Comparison of ENCODE assay signal across 16 cellular contexts in genomic region chr13:27183561-27184147, GRCh38. TPM values are rescaled to one million over a fixed set of nuclear protein-coding genes. Genes with fewer than 3 reads are reported as not detected.
A peak's percentile ranks its signal among the peaks of the same experiment; 100 is the strongest.
DNase-seq lines count a peak whose midpoint lies in the region; ATAC-seq lines count a peak whose summit lies in the region.
"Had no signal": no experiment of that assay in that cellular context is flagged by ENCODE, and none has a peak within 500 bp of the region (broad histone marks: within the 10 kb centered on the region; RNA-seq: fewer than 3 reads in every experiment).

No MANE protein-coding gene starts in this region.

- peak overlapping the region; percentile 66 for H2AFZ ChIP-seq in neuronal stem cell (ENCODE audit: low read length)

- H3K18ac ChIP-seq in neuronal stem cell (ENCODE audit: low read length), result peak overlapping the region; percentile 42

- H3K4me2 ChIP-seq in neuronal stem cell (ENCODE audit: insufficient read depth, low read length, poor library complexity, severe bottlenecking), result no peak overlapping the region

- H3K27me3 ChIP-seq in neuronal stem cell (ENCODE audit: control insufficient read depth in 3 of 3, insufficient read depth in 3 of 3, low read depth in 1 of 3, low read length in 3 of 3), result no peaks in the 10 kb centered on the region
- H3K27me3 ChIP-seq: BLaER1 treated with 17β-estradiol and CSF1 and Interleukin-3, amounts not matched to agents 10 nM and 100 nM; vagina had no signal

- ATAC-seq in GM21737 (IDR thresholded peaks at IDR 0.05; ENCODE audit: unreplicated experiment), result no peak
- ATAC-seq: stimulated activated memory B cell treated with anti-CD40 and anti-IgM and Interleukin-4, amounts not matched to agents 10 μg/mL and 1 μg/mL and 100 μg/mL, for 72 hours had no signal

- no peak overlapping the region for H4K8ac ChIP-seq in neuronal stem cell (ENCODE audit: low read depth, low read length)

- H3K9me3 ChIP-seq in neuronal stem cell (replicated peaks in 1 of 2; ENCODE audit: control insufficient read depth in 2 of 2, insufficient read depth in 1 of 2, low read depth in 1 of 2, low read length in 2 of 2), result no peaks in the 10 kb centered on the region
- H3K9me3 ChIP-seq: BLaER1 treated with 17β-estradiol and CSF1 and Interleukin-3, amounts not matched to agents 10 nM and 100 nM; vagina had no signal

- no peaks in the 10 kb centered on the region for H3K4me1 Mint-ChIP-seq in T-helper 2 cell treated with Interferon-gamma antibody and Interleukin-4, amounts not matched to agents 5 μg/mL and 100 μg/mL, for 36 hours (ENCODE audit: low read depth)
- H3K4me1 Mint-ChIP-seq: stimulated activated memory B cell treated with anti-CD40 and anti-IgM and Interleukin-4, amounts not matched to agents 10 μg/mL and 1 μg/mL and 100 μg/mL, for 72 hours had no signal

- H4K91ac ChIP-seq in neuronal stem cell (ENCODE audit: low read depth, low read length, poor library complexity), result no peak overlapping the region

- no peak overlapping the region for H3K4ac ChIP-seq in neuronal stem cell (ENCODE audit: low read length)

- H3K27ac Mint-ChIP-seq in T-helper 2 cell treated with Interferon-gamma antibody and Interleukin-4, amounts not matched to agents 5 μg/mL and 100 μg/mL, for 36 hours, result no peak overlapping the region
- H3K27ac Mint-ChIP-seq: activated T-helper 2 cell treated with anti-CD3 and anti-CD28 coated beads, Interferon-gamma antibody, Interleukin-2, Interleukin-4, amounts not matched to agents 10 μg/mL and 5 μg/mL and 100 μg/mL, durations not matched to agents 14 hours and 24 hours and 36 hours; stimulated activated memory B cell treated with anti-CD40 and anti-IgM and Interleukin-4, amounts not matched to agents 10 μg/mL and 1 μg/mL and 100 μg/mL, for 72 hours had no signal

- no peak overlapping the region for H3K4me3 Mint-ChIP-seq in T-helper 2 cell treated with Interferon-gamma antibody and Interleukin-4, amounts not matched to agents 5 μg/mL and 100 μg/mL, for 36 hours
- H3K4me3 Mint-ChIP-seq: stimulated activated memory B cell treated with anti-CD40 and anti-IgM and Interleukin-4, amounts not matched to agents 10 μg/mL and 1 μg/mL and 100 μg/mL, for 72 hours had no signal

- H2AK5ac ChIP-seq in neuronal stem cell (ENCODE audit: low read depth, low read length), result peak overlapping the region; percentile 21

- peaks cover 3% of the 10 kb centered on the region for H3K27me3 Mint-ChIP-seq in T-helper 2 cell treated with Interferon-gamma antibody and Interleukin-4, amounts not matched to agents 5 μg/mL and 100 μg/mL, for 36 hours (ENCODE audit: low read depth)
- H3K27me3 Mint-ChIP-seq: stimulated activated memory B cell treated with anti-CD40 and anti-IgM and Interleukin-4, amounts not matched to agents 10 μg/mL and 1 μg/mL and 100 μg/mL, for 72 hours had no signal

- peak overlapping the region; percentile 64 for H3K14ac ChIP-seq in neuronal stem cell (ENCODE audit: low read length)

- no peak overlapping the region for H3K4me3 ChIP-seq in neuronal stem cell (ENCODE audit: low read length in 2 of 2)
- H3K4me3 ChIP-seq: BLaER1 treated with 17β-estradiol and CSF1 and Interleukin-3, amounts not matched to agents 10 nM and 100 nM; vagina had no signal

- H3K36me3 ChIP-seq in neuronal stem cell (replicated peaks in 1 of 2; ENCODE audit: control insufficient read depth in 2 of 2, insufficient read depth in 2 of 2, low read length in 2 of 2), result no peaks in the 10 kb centered on the region
- H3K36me3 ChIP-seq: BLaER1 treated with 17β-estradiol and CSF1 and Interleukin-3, amounts not matched to agents 10 nM and 100 nM; vagina had no signal

- no peaks in the 10 kb centered on the region for H3K9me3 Mint-ChIP-seq in T-helper 2 cell treated with Interferon-gamma antibody and Interleukin-4, amounts not matched to agents 5 μg/mL and 100 μg/mL, for 36 hours
- H3K9me3 Mint-ChIP-seq: activated T-helper 2 cell treated with anti-CD3 and anti-CD28 coated beads, Interferon-gamma antibody, Interleukin-2, Interleukin-4, amounts not matched to agents 10 μg/mL and 5 μg/mL and 100 μg/mL, durations not matched to agents 14 hours and 24 hours and 36 hours; stimulated activated memory B cell treated with anti-CD40 and anti-IgM and Interleukin-4, amounts not matched to agents 10 μg/mL and 1 μg/mL and 100 μg/mL, for 72 hours had no signal

- peak; percentile 80 for DNase-seq in ELR (ENCODE audit: low read depth)
- peak; percentile 44 for DNase-seq in RKO (ENCODE audit: low spot score)
- peak; percentile 29 for DNase-seq in fibroblast of gingiva (ENCODE audit: low read depth)
- DNase-seq in neuronal stem cell (ENCODE audit: low spot score), result no peak
- no peak for DNase-seq in stimulated activated CD4-positive, alpha-beta T cell treated with anti-CD3 and anti-CD28 coated beads, Interleukin-4, amount 100 ng/mL, for 24 hours
- no peak for DNase-seq in T-helper 2 cell treated with Interferon-gamma antibody and Interleukin-4, amounts not matched to agents 5 μg/mL and 100 μg/mL, for 36 hours (ENCODE audit: low spot score)
- no peak for DNase-seq in occipital lobe (lab: John Stamatoyannopoulos, UW)
- DNase-seq: activated CD4-positive, alpha-beta T cell treated with anti-CD3 and anti-CD28 coated beads, Interleukin-2, amount 50 U/mL, for 48 hours; DND-41; NCI-H69; stimulated activated CD4-positive, alpha-beta T cell treated with anti-CD3 and anti-CD28 coated beads, Interleukin-4, amount 100 ng/mL, for 4 hours had no signal

- H3K27ac ChIP-seq in neuronal stem cell (replicated peaks; ENCODE audit: low read length), result no peak overlapping the region
- H3K27ac ChIP-seq: BLaER1 treated with 17β-estradiol and CSF1 and Interleukin-3, amounts not matched to agents 10 nM and 100 nM; vagina had no signal

- no peaks in the 10 kb centered on the region for H3K36me3 Mint-ChIP-seq in T-helper 2 cell treated with Interferon-gamma antibody and Interleukin-4, amounts not matched to agents 5 μg/mL and 100 μg/mL, for 36 hours (ENCODE audit: low read depth)
- H3K36me3 Mint-ChIP-seq: stimulated activated memory B cell treated with anti-CD40 and anti-IgM and Interleukin-4, amounts not matched to agents 10 μg/mL and 1 μg/mL and 100 μg/mL, for 72 hours had no signal

- H2BK120ac ChIP-seq in neuronal stem cell (ENCODE audit: low read depth, low read length), result no peak overlapping the region

- H3K9ac ChIP-seq in neuronal stem cell (ENCODE audit: low read depth, low read length, poor library complexity), result no peak overlapping the region
- H3K9ac ChIP-seq: BLaER1 treated with 17β-estradiol and CSF1 and Interleukin-3, amounts not matched to agents 10 nM and 100 nM had no signal

- whole genome bisulfite sequencing in neuronal stem cell (ENCODE audit: extremely low coverage in 2 of 2, insufficient read length in 2 of 2, insufficient replicate concordance in 1 of 2), 2 donors, result no CpG with 5 or more reads among the region's 9 CpGs

- peak overlapping the region; percentile 57 for H3K23ac ChIP-seq in neuronal stem cell (ENCODE audit: low read depth, low read length, poor library complexity)

- H2BK12ac ChIP-seq in neuronal stem cell (ENCODE audit: low read length), result peak overlapping the region; percentile 11

- H2BK15ac ChIP-seq in neuronal stem cell (ENCODE audit: low read length), result no peak overlapping the region

- H3K79me1 ChIP-seq in neuronal stem cell (ENCODE audit: low read depth, low read length), result no peaks in the 10 kb centered on the region

- H3K4me1 ChIP-seq in neuronal stem cell (ENCODE audit: control insufficient read depth in 2 of 2, insufficient read depth in 1 of 2, low read depth in 1 of 2, low read length in 2 of 2), result no peaks in the 10 kb centered on the region

- H2BK5ac ChIP-seq in neuronal stem cell (ENCODE audit: low read length), result no peak overlapping the region

RNA-seq across cellular contexts. Expression of gene USP12, which starts 12.0 kb away (rescaled TPM):
- 10.1 TPM for polyA plus RNA-seq in neuronal stem cell (2013, experiment 1 of 2)
- polyA plus RNA-seq in neuronal stem cell (2013, experiment 2 of 2), result 10.0 TPM
- total RNA-seq in occipital lobe, result 67.4 TPM

Comparison
In these comparisons a context has a peak if more than half of its experiments do, and no peak if none do; other contexts are left out.
1. DNase-seq: peak in ELR (single experiment), RKO (single experiment) and fibroblast of gingiva (single experiment); none in neuronal stem cell (single experiment), stimulated activated CD4-positive, alpha-beta T cell treated with anti-CD3 and anti-CD28 coated beads, Interleukin-4, amount 100 ng/mL, for 24 hours (single experiment), T-helper 2 cell treated with Interferon-gamma antibody and Interleukin-4, amounts not matched to agents 5 μg/mL and 100 μg/mL, for 36 hours (single experiment) and occipital lobe (single experiment).